Comparison of ENCODE assay signal across 1 cellular context in the genomic region with DNA sequence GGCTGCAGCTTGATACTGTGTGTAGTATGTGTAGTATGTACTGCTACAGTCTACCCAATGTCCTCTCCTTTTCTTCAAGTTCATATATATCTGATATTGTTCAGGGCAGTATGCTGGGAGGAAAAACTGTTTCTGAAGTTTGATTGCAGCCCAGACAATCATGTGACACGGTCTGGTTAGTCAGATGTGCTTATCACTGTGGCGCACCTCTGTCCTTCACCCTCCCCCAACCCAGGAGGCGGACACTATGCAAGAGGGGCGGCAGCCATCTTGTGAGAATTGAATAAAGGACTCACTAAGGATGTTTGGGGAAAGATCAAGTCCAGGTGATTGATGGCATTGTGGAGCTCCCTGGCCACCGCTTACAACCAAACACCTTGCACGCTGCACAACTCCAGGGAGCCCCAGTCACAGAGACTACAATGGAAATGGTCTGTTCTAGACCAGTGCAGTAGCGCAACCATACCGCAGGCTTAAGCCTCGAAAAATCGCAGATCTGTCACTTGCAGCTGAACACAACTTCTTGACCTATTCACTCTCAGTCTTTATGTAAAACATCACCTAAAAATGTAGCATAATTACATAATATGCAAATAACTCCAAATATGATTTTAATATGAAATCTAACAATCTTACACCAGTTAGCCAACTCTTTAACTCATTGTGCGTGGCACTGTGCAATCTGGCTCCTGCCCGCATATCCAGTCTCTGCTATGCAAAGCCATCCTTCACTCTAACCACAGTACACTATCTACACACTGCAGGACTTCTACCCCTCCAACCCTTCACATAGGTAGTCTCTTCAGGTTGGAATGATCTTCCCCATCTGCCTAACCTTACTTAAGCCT.
TF ChIP-seq lines count a peak whose summit lies in the region.

No MANE protein-coding gene starts in this region.

TF ChIP-seq in GM23338, 12 proteins besides CTCF, POLR2A, EP300 and RAD21 (continued from another document):
- no peak for TF ChIP-seq ZNF462 (CRISPR knock-in tag; IDR thresholded peaks at IDR 0.05)
- TF ChIP-seq, protein P1, sequence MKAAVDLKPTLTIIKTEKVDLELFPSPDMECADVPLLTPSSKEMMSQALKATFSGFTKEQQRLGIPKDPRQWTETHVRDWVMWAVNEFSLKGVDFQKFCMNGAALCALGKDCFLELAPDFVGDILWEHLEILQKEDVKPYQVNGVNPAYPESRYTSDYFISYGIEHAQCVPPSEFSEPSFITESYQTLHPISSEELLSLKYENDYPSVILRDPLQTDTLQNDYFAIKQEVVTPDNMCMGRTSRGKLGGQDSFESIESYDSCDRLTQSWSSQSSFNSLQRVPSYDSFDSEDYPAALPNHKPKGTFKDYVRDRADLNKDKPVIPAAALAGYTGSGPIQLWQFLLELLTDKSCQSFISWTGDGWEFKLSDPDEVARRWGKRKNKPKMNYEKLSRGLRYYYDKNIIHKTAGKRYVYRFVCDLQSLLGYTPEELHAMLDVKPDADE (IDR thresholded peaks at IDR 0.05): no peak
- TF ChIP-seq REST (IDR thresholded peaks at IDR 0.05; ENCODE audit: unreplicated experiment): no peak
TF ChIP-seq in GM23338: peak in this region for 0.
